In genomic region chr2:208556954-208557601, GRCh38 we compare ENCODE assay signal across 1 cellular context.
A peak's percentile ranks its signal among the peaks of the same experiment; 100 is the strongest.
TF ChIP-seq lines count a peak whose summit lies in the region.

No MANE protein-coding gene starts in this region.

TF ChIP-seq in K562, 482 proteins besides CTCF, POLR2A, EP300 and RAD21 (continued from another document and continues in another):
- no peak for TF ChIP-seq ARID4B (CRISPR knock-in tag; IDR thresholded peaks at IDR 0.05)
- no peak for TF ChIP-seq BHLHE40 (IDR thresholded peaks at IDR 0.05; ENCODE audit: low read length)
- no peak for TF ChIP-seq THRA (IDR thresholded peaks at IDR 0.05)
- no peak for TF ChIP-seq ZNF263 (CRISPR knock-in tag; IDR thresholded peaks at IDR 0.05; ENCODE audit: borderline replicate concordance)
- no peak for TF ChIP-seq ZNF140 (CRISPR knock-in tag; IDR thresholded peaks at IDR 0.05)
- no peak for TF ChIP-seq DIDO1 (tag; IDR thresholded peaks at IDR 0.05; ENCODE audit: low read depth)
- no peak for TF ChIP-seq MLLT1 (IDR thresholded peaks at IDR 0.05)
- no peak for TF ChIP-seq PCBP2 (IDR thresholded peaks at IDR 0.05; ENCODE audit: low read depth, low read length, poor library complexity, severe bottlenecking)
- TF ChIP-seq THRB (CRISPR knock-in tag; conservative IDR thresholded peaks at IDR 0.05): no peak
- TF ChIP-seq GTF2E2 (tag; IDR thresholded peaks at IDR 0.05): no peak
- no peak for TF ChIP-seq ZNF584 (CRISPR knock-in tag; IDR thresholded peaks at IDR 0.05; ENCODE audit: low read depth)
- no peak for TF ChIP-seq RBM34 (IDR thresholded peaks at IDR 0.05; ENCODE audit: borderline replicate concordance, insufficient read depth, low read length)
- TF ChIP-seq ZNF655 (CRISPR knock-in tag; IDR thresholded peaks at IDR 0.05): no peak
- no peak for TF ChIP-seq ZMIZ1 (IDR thresholded peaks at IDR 0.05; ENCODE audit: low read depth in 2 of 2, low read length in 2 of 2)
- no peak for TF ChIP-seq THAP12 (CRISPR knock-in tag; IDR thresholded peaks at IDR 0.05)
- TF ChIP-seq TRIM24 (IDR thresholded peaks at IDR 0.05): peak in 1 of 2 experiments; percentile 64; a peak in 1 of 4 replicates
- no peak for TF ChIP-seq ZNF76 (CRISPR knock-in tag; IDR thresholded peaks at IDR 0.05; ENCODE audit: borderline replicate concordance)
- TF ChIP-seq MIER1 (IDR thresholded peaks at IDR 0.05; ENCODE audit: low read depth): no peak
- TF ChIP-seq NFIC (IDR thresholded peaks at IDR 0.05): peak; percentile 92
- no peak for TF ChIP-seq ZNF12 (CRISPR knock-in tag; IDR thresholded peaks at IDR 0.05)
- no peak for TF ChIP-seq ARID3A (IDR thresholded peaks at IDR 0.05; ENCODE audit: borderline replicate concordance, low read depth, low read length)
- no peak for TF ChIP-seq MYBL2 (IDR thresholded peaks at IDR 0.05; ENCODE audit: low read depth)
- no peak for TF ChIP-seq MYBL2 (CRISPR knock-in tag; IDR thresholded peaks at IDR 0.05; ENCODE audit: borderline replicate concordance)
- TF ChIP-seq EGR1 (conservative IDR thresholded peaks at IDR 0.05): 0 out of 2 replicates have a peak, but pooled peaks have one; percentile 21
- no peak for TF ChIP-seq SP1 (CRISPR knock-in tag; IDR thresholded peaks at IDR 0.05)
- TF ChIP-seq JUND (IDR thresholded peaks at IDR 0.05; ENCODE audit: borderline replicate concordance, low read depth, low read length): no peak
- peak; percentile 24; the same call in 1 of the 3 replicates for TF ChIP-seq JUND (tag; IDR thresholded peaks at IDR 0.05; ENCODE audit: borderline replicate concordance, low read depth, low read length)
- TF ChIP-seq JUN (IDR thresholded peaks at IDR 0.05; ENCODE audit: borderline replicate concordance, low read depth, low read length): no peak
- TF ChIP-seq JUN (CRISPR knock-in tag; IDR thresholded peaks at IDR 0.05; ENCODE audit: borderline replicate concordance): no peak
- TF ChIP-seq HMGN3 (IDR thresholded peaks at IDR 0.05; ENCODE audit: borderline replicate concordance, extremely low read depth, insufficient read length, low read depth, low read length): no peak
- no peak for TF ChIP-seq SLC30A9 (CRISPR knock-in tag; IDR thresholded peaks at IDR 0.05)
- TF ChIP-seq SIRT6 (IDR thresholded peaks at IDR 0.05; ENCODE audit: low read depth, low read length): no peak
- TF ChIP-seq CBX3 (IDR thresholded peaks at IDR 0.05; ENCODE audit: borderline replicate concordance in 1 of 2, low read length in 2 of 2): no peak
- no peak for TF ChIP-seq ZBTB11 (CRISPR knock-in tag; IDR thresholded peaks at IDR 0.05)
- no peak for TF ChIP-seq MCM7 (IDR thresholded peaks at IDR 0.05)
